In the genomic region with DNA sequence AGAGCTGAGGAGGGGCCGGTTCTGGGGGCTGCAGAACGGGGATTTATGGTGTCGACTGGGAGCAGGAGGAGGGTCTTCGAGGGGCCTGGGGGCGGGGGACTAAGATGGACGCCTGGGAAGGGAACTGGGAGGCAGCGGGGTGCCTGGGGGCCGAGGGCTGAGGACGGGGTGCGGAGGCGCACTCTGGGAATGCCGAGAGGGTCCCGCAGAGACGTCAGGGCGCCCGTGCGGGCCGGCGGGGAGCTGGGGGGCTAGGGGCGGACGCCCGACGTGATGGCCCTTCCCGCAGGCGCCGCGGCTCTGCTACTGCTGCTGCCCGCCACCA, we compare ENCODE assay signal across 7 cellular contexts. TPM values are rescaled to one million over a fixed set of nuclear protein-coding genes. Genes with fewer than 3 reads are reported as not detected.
A peak's percentile ranks its signal among the peaks of the same experiment; 100 is the strongest.
DNase-seq lines count a peak whose midpoint lies in the region; ATAC-seq and TF ChIP-seq lines count a peak whose summit lies in the region.

No MANE protein-coding gene starts in this region.

- H3K36me3 Mint-ChIP-seq in activated T-cell treated with anti-CD3 and anti-CD28 coated beads, Interleukin-2, amount 50 U/mL, for 72 hours (ENCODE audit: insufficient read depth in 2 of 2) = peaks cover 0 to 3% of the 10 kb centered on the region in 2 donors
- H3K36me3 Mint-ChIP-seq in stimulated activated memory B cell treated with anti-CD40 and anti-IgM and Interleukin-4, amounts not matched to agents 10 μg/mL and 1 μg/mL and 100 μg/mL, for 72 hours = no peaks in the 10 kb centered on the region

- H3K27ac Mint-ChIP-seq in activated T-cell treated with anti-CD3 and anti-CD28 coated beads, Interleukin-2, amount 50 U/mL, for 72 hours = peak overlapping the region; percentile 90
- H3K27ac Mint-ChIP-seq in stimulated activated memory B cell treated with anti-CD40 and anti-IgM and Interleukin-4, amounts not matched to agents 10 μg/mL and 1 μg/mL and 100 μg/mL, for 72 hours = peak overlapping the region; percentile 90

- H3K9me3 Mint-ChIP-seq in activated T-cell treated with anti-CD3 and anti-CD28 coated beads, Interleukin-2, amount 50 U/mL, for 72 hours = no peaks in the 10 kb centered on the region
- H3K9me3 Mint-ChIP-seq in stimulated activated memory B cell treated with anti-CD40 and anti-IgM and Interleukin-4, amounts not matched to agents 10 μg/mL and 1 μg/mL and 100 μg/mL, for 72 hours = no peaks in the 10 kb centered on the region

- H3K9ac ChIP-seq in iPS-15b (ENCODE audit: low read depth, low read length) = peak overlapping the region; percentile 87

- DNase-seq in HL-60 (ENCODE audit: low read depth in 1 of 2, low spot score in 1 of 2) (no peak), DMS 273 treated with DMSO at 0.1 percent for 48 hours (lab: John Stamatoyannopoulos, UW) (no peak)
- no peak for DNase-seq in activated T-cell treated with anti-CD3 and anti-CD28 coated beads, Interleukin-2, amount 50 U/mL, for 72 hours
- no peak for DNase-seq in activated CD4-positive, alpha-beta T cell treated with anti-CD3 and anti-CD28 coated beads, Interleukin-2, amount 50 U/mL, for 4 hours

- H3K36me3 ChIP-seq in iPS-15b (ENCODE audit: control insufficient read depth, insufficient read depth, low read length) = peaks cover 33% of the 10 kb centered on the region

- no peak for TF ChIP-seq CTCF in HL-60 (IDR thresholded peaks at IDR 0.05; ENCODE audit: insufficient read depth, low read length)

- no peaks in the 10 kb centered on the region for H3K27me3 Mint-ChIP-seq in activated T-cell treated with anti-CD3 and anti-CD28 coated beads, Interleukin-2, amount 50 U/mL, for 72 hours (ENCODE audit: low read depth)
- no peaks in the 10 kb centered on the region for H3K27me3 Mint-ChIP-seq in stimulated activated memory B cell treated with anti-CD40 and anti-IgM and Interleukin-4, amounts not matched to agents 10 μg/mL and 1 μg/mL and 100 μg/mL, for 72 hours

- peak in 1 of 2 donors; percentile 2 for ATAC-seq in activated T-cell treated with anti-CD3 and anti-CD28 coated beads, Interleukin-2, amount 50 U/mL, for 72 hours (replicated peaks in 1 of 2)
- peak; percentile 1 for ATAC-seq in stimulated activated memory B cell treated with anti-CD40 and anti-IgM and Interleukin-4, amounts not matched to agents 10 μg/mL and 1 μg/mL and 100 μg/mL, for 72 hours
- no peak for ATAC-seq in GM21423 (IDR thresholded peaks at IDR 0.05; ENCODE audit: unreplicated experiment)

- H3K4me3 Mint-ChIP-seq in activated T-cell treated with anti-CD3 and anti-CD28 coated beads, Interleukin-2, amount 50 U/mL, for 72 hours = peak overlapping the region; percentile 98 to 100
- H3K4me3 Mint-ChIP-seq in stimulated activated memory B cell treated with anti-CD40 and anti-IgM and Interleukin-4, amounts not matched to agents 10 μg/mL and 1 μg/mL and 100 μg/mL, for 72 hours = peak overlapping the region; percentile 97

- H3K4me3 ChIP-seq in HL-60 (replicated peaks; ENCODE audit: insufficient read depth, low read length) (peak overlapping the region; percentile 46), iPS-15b (ENCODE audit: low read depth, low read length) (peak overlapping the region; percentile 76)

- H3K9me3 ChIP-seq in iPS-15b (ENCODE audit: control insufficient read depth, insufficient read depth, low read length) = no peaks in the 10 kb centered on the region

- H3K27me3 ChIP-seq in HL-60 (ENCODE audit: insufficient read depth, poor library complexity, severe bottlenecking) = no peaks in the 10 kb centered on the region
- no peaks in the 10 kb centered on the region for H3K27me3 ChIP-seq in iPS-15b (ENCODE audit: control insufficient read depth, insufficient read depth, low read length)

- peak overlapping the region; percentile 15; the same call in 1 of the 2 replicates for H3K27ac ChIP-seq in HL-60 (replicated peaks)

- H3K4me1 ChIP-seq in iPS-15b (ENCODE audit: control insufficient read depth, insufficient read depth, low read length) = peaks cover 3% of the 10 kb centered on the region

- H3K4me1 Mint-ChIP-seq in activated T-cell treated with anti-CD3 and anti-CD28 coated beads, Interleukin-2, amount 50 U/mL, for 72 hours (ENCODE audit: low read depth) = peaks cover 54% of the 10 kb centered on the region
- H3K4me1 Mint-ChIP-seq in stimulated activated memory B cell treated with anti-CD40 and anti-IgM and Interleukin-4, amounts not matched to agents 10 μg/mL and 1 μg/mL and 100 μg/mL, for 72 hours = peaks cover 54% of the 10 kb centered on the region

RNA-seq across cellular contexts. Expression of gene TM7SF2, which starts 0.5 kb away (rescaled TPM):
- total RNA-seq in activated T-cell treated with anti-CD3 and anti-CD28 coated beads, Interleukin-2, amount 50 U/mL, for 72 hours = 10 to 100 TPM; 22.8 to 26.8 TPM

RNA-seq across cellular contexts. Expression of gene ZNHIT2, which starts 5.3 kb away (rescaled TPM):
- 10 to 100 TPM in 1 of 2 donors, 1 to 10 TPM in 1; 9.9 to 10.4 TPM for total RNA-seq in activated T-cell treated with anti-CD3 and anti-CD28 coated beads, Interleukin-2, amount 50 U/mL, for 72 hours

RNA-seq across cellular contexts. Expression of gene FAU, which starts 9.7 kb away (rescaled TPM):
- 1,000 to 10,000 TPM; 1,144 to 1,164 TPM for total RNA-seq in activated T-cell treated with anti-CD3 and anti-CD28 coated beads, Interleukin-2, amount 50 U/mL, for 72 hours

RNA-seq across cellular contexts. Expression of gene MRPL49, which starts 9.9 kb away (rescaled TPM):
- total RNA-seq in activated T-cell treated with anti-CD3 and anti-CD28 coated beads, Interleukin-2, amount 50 U/mL, for 72 hours = 10 to 100 TPM; 73.6 to 89.8 TPM

RNA-seq across cellular contexts. Expression of gene VPS51, which starts 16.2 kb away (rescaled TPM):
- 100 to 1,000 TPM; 118 to 119 TPM for total RNA-seq in activated T-cell treated with anti-CD3 and anti-CD28 coated beads, Interleukin-2, amount 50 U/mL, for 72 hours
